In the genomic region with DNA sequence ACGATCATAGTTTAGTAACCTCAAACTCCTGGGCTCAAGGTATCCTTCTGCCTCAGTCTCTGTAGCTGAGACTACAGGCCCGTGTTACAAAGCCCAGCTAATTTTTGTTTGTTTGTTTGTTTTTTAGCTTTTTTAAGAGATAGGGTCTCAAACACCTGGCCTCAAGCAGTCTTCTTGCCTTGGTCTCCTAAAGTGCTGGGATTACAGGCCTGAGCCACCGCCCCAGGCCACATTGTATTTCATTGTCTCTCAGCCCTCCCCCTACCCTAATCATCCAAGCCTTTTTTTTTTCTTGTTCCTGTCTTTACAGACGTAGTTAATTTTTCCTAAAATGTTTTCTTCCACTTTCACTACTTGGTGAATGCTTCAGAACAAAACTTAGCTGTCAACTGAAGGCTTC, we compare ENCODE assay signal across 23 cellular contexts. TPM values are rescaled to one million over a fixed set of nuclear protein-coding genes. Genes with fewer than 3 reads are reported as not detected.
A peak's percentile ranks its signal among the peaks of the same experiment; 100 is the strongest.
DNase-seq lines count a peak whose midpoint lies in the region; ATAC-seq and TF ChIP-seq lines count a peak whose summit lies in the region.
"Had no signal": no experiment of that assay in that cellular context is flagged by ENCODE, and none has a peak within 500 bp of the region (broad histone marks: within the 10 kb centered on the region; RNA-seq: fewer than 3 reads in every experiment).

No MANE protein-coding gene starts in this region.

- no peak overlapping the region for H3K9ac ChIP-seq in mesendoderm (ENCODE audit: low read length)
- H3K9ac ChIP-seq: SK-N-SH had no signal

- peak overlapping the region; percentile 81 for H3K4ac ChIP-seq in mesendoderm (ENCODE audit: low read depth, low read length)

- peak overlapping the region; percentile 68 for H3K18ac ChIP-seq in mesendoderm (ENCODE audit: low read length)

- H3K27ac Mint-ChIP-seq in CD4-positive, alpha-beta T cell: no peak overlapping the region
- H3K27ac Mint-ChIP-seq: B cell, HFFc6 had no signal

- peaks cover 14% of the 10 kb centered on the region for H3K36me3 Mint-ChIP-seq in CD4-positive, alpha-beta T cell (ENCODE audit: low read depth)

- CTCF ChIA-PET in HEK293 (lab: Yijun Ruan, JAX): interaction anchor here (0.6 to 0.8 kb wide), 2 partner anchors 226 to 427 kb away, joined by 3 to 6 read pairs; no protein-coding TSS in a partner anchor
- CTCF ChIA-PET in CD4-positive, alpha-beta T cell (lab: Charles Lee): no interaction called here

- no peaks in the 10 kb centered on the region for H3K9me3 ChIP-seq in HEK293 (ENCODE audit: control insufficient read depth, insufficient read depth, low read depth, low read length)
- H3K9me3 ChIP-seq in CD4-positive, alpha-beta T cell (ENCODE audit: control insufficient read depth, low read length): no peaks in the 10 kb centered on the region
- H3K9me3 ChIP-seq: MG63, SK-N-SH had no signal

- peaks cover 9% of the 10 kb centered on the region for H3K79me2 ChIP-seq in mesendoderm (ENCODE audit: control insufficient read depth, insufficient read depth, low read length)

- H2BK15ac ChIP-seq in mesendoderm (replicated peaks; ENCODE audit: low read depth): no peak overlapping the region

- no peak for TF ChIP-seq CTCF in HEK293 (tag by site-specific recombination; IDR thresholded peaks at IDR 0.05)
- no peak for TF ChIP-seq CTCF in CD4-positive, alpha-beta T cell (IDR thresholded peaks at IDR 0.05)

- ATAC-seq in CD4-positive, alpha-beta T cell (ENCODE audit: poor library complexity): no peak
- ATAC-seq in GM21390 (IDR thresholded peaks at IDR 0.05; ENCODE audit: unreplicated experiment): no peak
- ATAC-seq: GM12878, K562 had no signal

- peaks cover 4% of the 10 kb centered on the region for H3K79me1 ChIP-seq in mesendoderm (ENCODE audit: low read length)

- no peak overlapping the region for H2AK5ac ChIP-seq in mesendoderm (ENCODE audit: low read length)

- no peaks in the 10 kb centered on the region for H3K27me3 ChIP-seq in mesendoderm (ENCODE audit: insufficient read depth, low read length, poor library complexity)
- no peaks in the 10 kb centered on the region for H3K27me3 ChIP-seq in CD4-positive, alpha-beta T cell (ENCODE audit: control insufficient read depth, insufficient read depth, low read length)
- H3K27me3 ChIP-seq: MG63 had no signal

- no peaks in the 10 kb centered on the region for H3K27me3 Mint-ChIP-seq in CD4-positive, alpha-beta T cell
- H3K27me3 Mint-ChIP-seq: B cell had no signal

- intact Hi-C loops in CD4-positive, alpha-beta T cell (cut with DNase I, micrococcal nuclease): loop anchor here in 1 of 2 experiments (5.0 to 10.0 kb wide), 5 partner anchors 299 to 1119 kb away; a partner anchor contains a TSS

- H3K4me1 ChIP-seq in HEK293 (ENCODE audit: control insufficient read depth, insufficient read depth, low read length): no peaks in the 10 kb centered on the region
- H3K4me1 ChIP-seq in mesendoderm (ENCODE audit: control insufficient read depth, low read depth, low read length): peaks cover 2% of the 10 kb centered on the region

- H3K4me3 ChIP-seq in HEK293 (ENCODE audit: low read depth, low read length) (no peak overlapping the region), mesendoderm (ENCODE audit: low read length) (no peak overlapping the region)
- H3K4me3 ChIP-seq: GM12878, K562, MG63 had no signal

- H4K5ac ChIP-seq in mesendoderm (ENCODE audit: low read length): no peak overlapping the region

- H3K27ac ChIP-seq in HEK293 (ENCODE audit: extremely low read depth, low read depth, low read length): no peak overlapping the region
- H3K27ac ChIP-seq in mesendoderm (ENCODE audit: low read depth, low read length): no peak overlapping the region
- H3K27ac ChIP-seq in CD4-positive, alpha-beta T cell (ENCODE audit: low read depth, low read length): no peak overlapping the region

- H4K8ac ChIP-seq in mesendoderm (ENCODE audit: low read depth, low read length): no peak overlapping the region

- no peak overlapping the region for H2BK5ac ChIP-seq in mesendoderm (ENCODE audit: low read length)

- no peak overlapping the region for H2BK120ac ChIP-seq in mesendoderm (ENCODE audit: low read depth, low read length)

- H3K36me3 ChIP-seq in HEK293 (ENCODE audit: control insufficient read depth in 2 of 2, insufficient read depth in 1 of 2, low read length in 2 of 2): peaks cover 18 to 45% of the 10 kb centered on the region in 2 experiments
- no peaks in the 10 kb centered on the region for H3K36me3 ChIP-seq in mesendoderm (ENCODE audit: control insufficient read depth, insufficient read depth, low read length)

- no peak overlapping the region for H3K56ac ChIP-seq in mesendoderm (ENCODE audit: low read length)

- H3K23ac ChIP-seq in mesendoderm (ENCODE audit: low read length): no peak overlapping the region

- DNase-seq in ELF-1 (ENCODE audit: low read depth, low spot score) (peak; percentile 69), mesendoderm (peak; percentile 45), AG08395 (ENCODE audit: low spot score) (no peak), HCEC 1CT (no peak)
- no peak for DNase-seq in CD4-positive, alpha-beta T cell
- DNase-seq: Calu3, DMS79 treated with DMSO at 0.1 percent for 48 hours, H7, HFFc6, MG63, NCI-H1105 treated with DMSO at 0.1 percent for 48 hours, NCI-H146, NCI-H1930, NCI-H446, NCI-H524 treated with DMSO at 0.1 percent for 48 hours, NCI-H774, SK-N-SH had no signal

- H3K4me1 Mint-ChIP-seq in CD4-positive, alpha-beta T cell (ENCODE audit: low read depth): peaks cover 37% of the 10 kb centered on the region

- WGBS in mesendoderm (ENCODE audit: extremely low coverage, insufficient coverage, low lambda C conversion rate): no CpG with 5 or more reads among the region's 4 CpGs

- H3K9me3 Mint-ChIP-seq in CD4-positive, alpha-beta T cell: no peaks in the 10 kb centered on the region
- H3K9me3 Mint-ChIP-seq: CD14-positive monocyte, HFFc6 had no signal

- no peak overlapping the region for H3K4me2 ChIP-seq in mesendoderm (ENCODE audit: low read length)
- H3K4me2 ChIP-seq: SK-N-SH had no signal

- H3K4me3 Mint-ChIP-seq in CD4-positive, alpha-beta T cell: no peak overlapping the region
- H3K4me3 Mint-ChIP-seq: B cell, CD14-positive monocyte, HFFc6 had no signal

- POLR2A ChIA-PET in HEK293 (lab: Yijun Ruan, JAX): interaction anchor here (0.6 kb wide), 1 partner anchor 236 kb away, joined by 6 read pairs; no protein-coding TSS in a partner anchor
- POLR2A ChIA-PET in CD4-positive, alpha-beta T cell (lab: Charles Lee): no interaction called here

TF ChIP-seq in HEK293, 187 proteins besides CTCF, POLR2A, EP300 and RAD21:
- TF ChIP-seq ZEB2 (tag by site-specific recombination; IDR thresholded peaks at IDR 0.05): no peak
- peak; percentile 4; the same call in 1 of the 2 replicates for TF ChIP-seq PRDM1 (tag by site-specific recombination; IDR thresholded peaks at IDR 0.05)

RNA-seq across cellular contexts. Expression of a gene that starts 5.4 kb away (rescaled TPM):
- polyA plus RNA-seq in mesendoderm (2013, experiment 1 of 2): 25.9 TPM
- 25.5 TPM for polyA plus RNA-seq in mesendoderm (2013, experiment 2 of 2)
- total RNA-seq in CD4-positive, alpha-beta T cell: 1 to 10 TPM; 4.2 to 4.8 TPM

Comparison
In these comparisons a context has a peak if more than half of its experiments do, and no peak if none do; other contexts are left out.
1. DNase-seq: peak in ELF-1 (single experiment) and mesendoderm (single experiment); none in CD4-positive, alpha-beta T cell (0 of 10), AG08395 (single experiment) and HCEC 1CT (single experiment).